ENCODE assay signal across 15 cellular contexts in the genomic region with DNA sequence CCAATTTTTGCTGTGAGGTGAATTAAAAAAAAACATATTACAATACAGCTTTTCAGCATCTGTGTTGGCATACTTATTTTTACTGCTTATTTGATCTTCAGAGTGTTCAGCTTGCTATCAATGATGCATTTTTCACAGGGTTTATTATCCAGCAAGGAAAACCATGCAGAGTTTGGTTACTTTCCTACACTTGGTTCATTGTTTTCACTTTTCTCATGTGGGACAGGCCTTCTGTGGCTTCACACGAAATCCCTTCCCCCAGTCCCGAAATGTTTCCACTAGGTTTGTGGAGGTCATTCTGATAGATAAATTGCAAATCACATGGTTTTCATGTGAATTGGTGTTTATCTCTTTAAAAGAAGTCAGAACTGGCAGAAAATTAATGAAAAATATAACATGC.
DNase-seq lines count a peak whose midpoint lies in the region; ATAC-seq and TF ChIP-seq lines count a peak whose summit lies in the region.
"Had no signal": no experiment of that assay in that cellular context is flagged by ENCODE, and none has a peak within 500 bp of the region (broad histone marks: within the 10 kb centered on the region; RNA-seq: fewer than 3 reads in every experiment).

No MANE protein-coding gene starts in this region.

- H3K4me3 ChIP-seq in PC-3 (ENCODE audit: low read length) = no peak overlapping the region
- H3K4me3 ChIP-seq in neural progenitor cell = no peak overlapping the region
- H3K4me3 ChIP-seq: GM23248 had no signal

- CTCF ChIA-PET in PC-3 (lab: Charles Lee) = no interaction called here

- H3K9me3 ChIP-seq in PC-3 (ENCODE audit: low read length) (no peaks in the 10 kb centered on the region), neural progenitor cell (ENCODE audit: low read depth) (no peaks in the 10 kb centered on the region)
- H3K9me3 ChIP-seq: Caco-2 had no signal

- POLR2A ChIA-PET in PC-3 (lab: Charles Lee; ENCODE audit: unreplicated experiment) = interaction anchor here (0.7 kb wide), 1 partner anchor 494 kb away, joined by 3 read pairs; no protein-coding TSS in a partner anchor

- H3K9me3 Mint-ChIP-seq in neural progenitor cell = no peaks in the 10 kb centered on the region
- H3K9me3 Mint-ChIP-seq: H9 had no signal

- H4K20me1 ChIP-seq in PC-3 (ENCODE audit: low read length) (no peaks in the 10 kb centered on the region), neural progenitor cell (ENCODE audit: low read depth) (no peaks in the 10 kb centered on the region)

- H3K4me1 ChIP-seq in PC-3 (ENCODE audit: insufficient read depth, low read length) (no peaks in the 10 kb centered on the region), neural progenitor cell (no peaks in the 10 kb centered on the region)
- H3K4me1 ChIP-seq: Caco-2 had no signal

- no peaks in the 10 kb centered on the region for H3K36me3 Mint-ChIP-seq in neural progenitor cell
- H3K36me3 Mint-ChIP-seq: CD4-positive, alpha-beta memory T cell had no signal

- no peaks in the 10 kb centered on the region for H3K27me3 ChIP-seq in PC-3 (ENCODE audit: low read length)
- H3K27me3 ChIP-seq in neural progenitor cell = no peaks in the 10 kb centered on the region

- H3K36me3 ChIP-seq in PC-3 (ENCODE audit: low read depth, low read length) = no peaks in the 10 kb centered on the region
- H3K36me3 ChIP-seq in neural progenitor cell = no peaks in the 10 kb centered on the region

- no peak overlapping the region for H3K4me3 Mint-ChIP-seq in neural progenitor cell
- H3K4me3 Mint-ChIP-seq: CD4-positive, alpha-beta memory T cell; H9 had no signal

- no peaks in the 10 kb centered on the region for H3K27me3 Mint-ChIP-seq in neural progenitor cell (ENCODE audit: insufficient read depth, low read depth)
- H3K27me3 Mint-ChIP-seq: CD4-positive, alpha-beta memory T cell had no signal

- H3K79me2 ChIP-seq in PC-3 (ENCODE audit: low read length) (no peaks in the 10 kb centered on the region), neural progenitor cell (ENCODE audit: low read depth) (no peaks in the 10 kb centered on the region)

- H3K4me2 ChIP-seq in PC-3 (ENCODE audit: low read length) (no peak overlapping the region), neural progenitor cell (no peak overlapping the region)

- ATAC-seq in PC-3 = no peak
- ATAC-seq in GM19324 (IDR thresholded peaks at IDR 0.05; ENCODE audit: low FRiP score, unreplicated experiment) = no peak
- ATAC-seq: HCT116 had no signal

- H2AFZ ChIP-seq in PC-3 (ENCODE audit: low read length) (0 out of 2 replicates have a peak overlapping the region, but pooled peaks have one; percentile 35), neural progenitor cell (replicated peaks) (peak overlapping the region; percentile 2)
- H2AFZ ChIP-seq: GM23248 had no signal

- peaks cover 10% of the 10 kb centered on the region for H3K4me1 Mint-ChIP-seq in neural progenitor cell
- H3K4me1 Mint-ChIP-seq: CD4-positive, alpha-beta memory T cell; H9 had no signal

- BruUV-seq in PC-3 (replicated peaks; lab: Mats Ljungman, UMichigan) = no TSS peak

- H3K27ac Mint-ChIP-seq in neural progenitor cell = no peak overlapping the region
- H3K27ac Mint-ChIP-seq: CD4-positive, alpha-beta memory T cell; H9 had no signal

- no peak overlapping the region for H3K9ac ChIP-seq in PC-3 (ENCODE audit: low read length)
- H3K9ac ChIP-seq in neural progenitor cell = no peak overlapping the region
- H3K9ac ChIP-seq: GM23248 had no signal

- intact Hi-C loops in PC-3 (cut with micrococcal nuclease) = no loop called here

- no peak overlapping the region for H3K27ac ChIP-seq in PC-3 (ENCODE audit: low read length)
- H3K27ac ChIP-seq in neural progenitor cell = no peak overlapping the region
- H3K27ac ChIP-seq: GM23248 had no signal

- H3F3A ChIP-seq in PC-3 (ENCODE audit: low read length, unreplicated experiment) (no peaks in the 10 kb centered on the region), neural progenitor cell (ENCODE audit: low read depth) (no peaks in the 10 kb centered on the region)

- DNase-seq in PC-3 (no peak), foreskin melanocyte (peak; percentile 89), neural progenitor cell (ENCODE audit: low spot score) (no peak), medulla oblongata (ENCODE audit: extremely low spot score) (no peak), HuH-7 (ENCODE audit: low spot score) (no peak), NCI-H146 (lab: John Stamatoyannopoulos, UW) (no peak)
- DNase-seq: C1 segment of cervical spinal cord; Caco-2; CD4-positive, alpha-beta memory T cell; DMS153; DND-41; GM23248; H9 had no signal

- no peak for TF ChIP-seq CTCF in PC-3 (conservative IDR thresholded peaks at IDR 0.05; ENCODE audit: low read depth, low read length)
- no peak for TF ChIP-seq CTCF in neural progenitor cell (IDR thresholded peaks at IDR 0.05)

- H3K9me2 ChIP-seq in PC-3 (replicated peaks; ENCODE audit: low read length) = no peaks in the 10 kb centered on the region
